ENCODE assay signal across 1 cellular context in genomic region chr11:86483591-86484163, GRCh38.
TF ChIP-seq lines count a peak whose summit lies in the region.

No MANE protein-coding gene starts in this region.

TF ChIP-seq in A549, 52 proteins besides CTCF, POLR2A, EP300 and RAD21 (continued from another document):
- TF ChIP-seq REST (IDR thresholded peaks at IDR 0.05) (no peak), EHMT2 (IDR thresholded peaks at IDR 0.05; ENCODE audit: low read depth) (no peak), CBX2 (IDR thresholded peaks at IDR 0.05; ENCODE audit: borderline replicate concordance, low read depth) (no peak), RARB (CRISPR knock-in tag; IDR thresholded peaks at IDR 0.05) (no peak), EHF (CRISPR knock-in tag; IDR thresholded peaks at IDR 0.05) (0 out of 2 replicates have a peak, but pooled peaks have one; percentile 12), MAX (IDR thresholded peaks at IDR 0.05) (no peak; the same call in 1 of the 2 replicates), NPAS2 (CRISPR knock-in tag; IDR thresholded peaks at IDR 0.05; ENCODE audit: borderline replicate concordance) (no peak), HEYL (CRISPR knock-in tag; IDR thresholded peaks at IDR 0.05) (peak; percentile 77; the same call in 1 of the 2 replicates), RFX5 (IDR thresholded peaks at IDR 0.05) (no peak), HOXB5 (CRISPR knock-in tag; IDR thresholded peaks at IDR 0.05) (peak; percentile 58), SMC3 (IDR thresholded peaks at IDR 0.05) (no peak), TFCP2L1 (CRISPR knock-in tag; IDR thresholded peaks at IDR 0.05) (no peak; the same call in 1 of the 2 replicates), ZFP36 (IDR thresholded peaks at IDR 0.05; ENCODE audit: borderline replicate concordance, partially characterized antibody) (no peak), E2F6 (IDR thresholded peaks at IDR 0.05; ENCODE audit: borderline replicate concordance, low read depth) (peak; percentile 70; the same call in 1 of the 2 replicates), FOSL2 (IDR thresholded peaks at IDR 0.05) (no peak), FOSL2 (CRISPR knock-in tag; IDR thresholded peaks at IDR 0.05) (no peak), CHD4 (IDR thresholded peaks at IDR 0.05; ENCODE audit: borderline replicate concordance) (no peak), POLR2AphosphoS2 (conservative IDR thresholded peaks at IDR 0.05; ENCODE audit: low read length) (no peak), ESRRA (IDR thresholded peaks at IDR 0.05; ENCODE audit: borderline replicate concordance, low read length) (no peak), RCOR1 (IDR thresholded peaks at IDR 0.05; ENCODE audit: low read depth, low read length) (no peak), ELK1 (IDR thresholded peaks at IDR 0.05; ENCODE audit: low read depth, low read length) (no peak), HES2 (IDR thresholded peaks at IDR 0.05) (no peak), ZC3H11A (IDR thresholded peaks at IDR 0.05) (no peak), RNF2 (IDR thresholded peaks at IDR 0.05; ENCODE audit: borderline replicate concordance, low read depth) (no peak), SREBF2 (IDR thresholded peaks at IDR 0.05) (no peak), JUNB (IDR thresholded peaks at IDR 0.05) (no peak), ZNF302 (CRISPR knock-in tag; IDR thresholded peaks at IDR 0.05) (no peak; the same call in 1 of the 2 replicates), MAZ (IDR thresholded peaks at IDR 0.05; ENCODE audit: borderline replicate concordance, low read depth, low read length) (no peak), HDAC2 (IDR thresholded peaks at IDR 0.05) (no peak), CEBPB (IDR thresholded peaks at IDR 0.05) (no peak), CBX8 (IDR thresholded peaks at IDR 0.05) (no peak), FOXS1 (CRISPR knock-in tag; IDR thresholded peaks at IDR 0.05) (no peak), TP53 (CRISPR knock-in tag; IDR thresholded peaks at IDR 0.05) (no peak), KDM5A (IDR thresholded peaks at IDR 0.05) (no peak), JUN (IDR thresholded peaks at IDR 0.05) (no peak), HOXA7 (CRISPR knock-in tag; IDR thresholded peaks at IDR 0.05) (no peak), KDM1A (IDR thresholded peaks at IDR 0.05; ENCODE audit: low read depth) (no peak), CHD2 (IDR thresholded peaks at IDR 0.05; ENCODE audit: low read length, partially characterized antibody) (no peak), MYC (IDR thresholded peaks at IDR 0.05; ENCODE audit: borderline replicate concordance, low read length) (no peak), HOXB13 (CRISPR knock-in tag; IDR thresholded peaks at IDR 0.05; ENCODE audit: low read depth) (peak; percentile 58; the same call in 1 of the 2 replicates)
- TF ChIP-seq, protein P1, sequence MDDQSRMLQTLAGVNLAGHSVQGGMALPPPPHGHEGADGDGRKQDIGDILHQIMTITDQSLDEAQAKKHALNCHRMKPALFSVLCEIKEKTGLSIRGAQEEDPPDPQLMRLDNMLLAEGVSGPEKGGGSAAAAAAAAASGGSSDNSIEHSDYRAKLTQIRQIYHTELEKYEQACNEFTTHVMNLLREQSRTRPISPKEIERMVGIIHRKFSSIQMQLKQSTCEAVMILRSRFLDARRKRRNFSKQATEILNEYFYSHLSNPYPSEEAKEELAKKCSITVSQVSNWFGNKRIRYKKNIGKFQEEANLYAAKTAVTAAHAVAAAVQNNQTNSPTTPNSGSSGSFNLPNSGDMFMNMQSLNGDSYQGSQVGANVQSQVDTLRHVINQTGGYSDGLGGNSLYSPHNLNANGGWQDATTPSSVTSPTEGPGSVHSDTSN (IDR thresholded peaks at IDR 0.05): no peak
- TF ChIP-seq, protein P2, sequence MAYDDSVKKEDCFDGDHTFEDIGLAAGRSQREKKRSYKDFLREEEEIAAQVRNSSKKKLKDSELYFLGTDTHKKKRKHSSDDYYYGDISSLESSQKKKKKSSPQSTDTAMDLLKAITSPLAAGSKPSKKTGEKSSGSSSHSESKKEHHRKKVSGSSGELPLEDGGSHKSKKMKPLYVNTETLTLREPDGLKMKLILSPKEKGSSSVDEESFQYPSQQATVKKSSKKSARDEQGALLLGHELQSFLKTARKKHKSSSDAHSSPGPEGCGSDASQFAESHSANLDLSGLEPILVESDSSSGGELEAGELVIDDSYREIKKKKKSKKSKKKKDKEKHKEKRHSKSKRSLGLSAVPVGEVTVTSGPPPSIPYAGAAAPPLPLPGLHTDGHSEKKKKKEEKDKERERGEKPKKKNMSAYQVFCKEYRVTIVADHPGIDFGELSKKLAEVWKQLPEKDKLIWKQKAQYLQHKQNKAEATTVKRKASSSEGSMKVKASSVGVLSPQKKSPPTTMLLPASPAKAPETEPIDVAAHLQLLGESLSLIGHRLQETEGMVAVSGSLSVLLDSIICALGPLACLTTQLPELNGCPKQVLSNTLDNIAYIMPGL (CRISPR knock-in tag; IDR thresholded peaks at IDR 0.05; ENCODE audit: borderline replicate concordance): no peak
- TF ChIP-seq, protein P3, sequence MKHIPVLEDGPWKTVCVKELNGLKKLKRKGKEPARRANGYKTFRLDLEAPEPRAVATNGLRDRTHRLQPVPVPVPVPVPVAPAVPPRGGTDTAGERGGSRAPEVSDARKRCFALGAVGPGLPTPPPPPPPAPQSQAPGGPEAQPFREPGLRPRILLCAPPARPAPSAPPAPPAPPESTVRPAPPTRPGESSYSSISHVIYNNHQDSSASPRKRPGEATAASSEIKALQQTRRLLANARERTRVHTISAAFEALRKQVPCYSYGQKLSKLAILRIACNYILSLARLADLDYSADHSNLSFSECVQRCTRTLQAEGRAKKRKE (CRISPR knock-in tag; IDR thresholded peaks at IDR 0.05; ENCODE audit: low read depth): peak; percentile 90; the same call in 1 of the 2 replicates
